ENCODE assay signal across 7 cellular contexts in the genomic region with DNA sequence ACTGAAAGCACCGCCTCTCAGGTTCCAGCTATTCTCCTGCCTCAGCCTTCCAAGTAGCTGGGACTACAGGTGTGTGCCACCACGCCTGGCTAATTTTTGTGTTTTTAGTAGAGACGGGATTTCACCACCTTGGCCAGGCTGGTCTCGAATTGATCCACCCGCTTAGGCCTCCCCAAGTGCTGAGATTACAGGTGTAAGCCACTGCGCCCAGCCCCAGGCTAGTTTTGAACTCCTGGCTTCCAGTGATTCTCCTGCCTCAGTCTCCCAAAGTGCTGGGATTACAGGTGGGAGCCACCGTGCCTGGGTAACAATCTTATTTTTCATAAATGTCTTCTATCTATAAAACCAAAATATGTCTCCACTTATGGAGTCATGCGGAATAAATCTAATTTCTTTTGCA.
DNase-seq lines count a peak whose midpoint lies in the region; ATAC-seq and TF ChIP-seq lines count a peak whose summit lies in the region.
"Not testable (repeated sequence)": the region's sequence is repeated elsewhere in the genome, so short reads cannot be mapped to it uniquely, and the experiment has no call there.

No MANE protein-coding gene starts in this region.

- intact Hi-C loops in IMR-90 (cut with micrococcal nuclease): loop anchor here (2.0 to 10.0 kb wide), 3 partner anchors 182 to 381 kb away; a partner anchor contains a TSS
- intact Hi-C loops in naive thymus-derived CD4-positive, alpha-beta T cell (cut with micrococcal nuclease): loop anchor here (1.0 to 10.0 kb wide), 7 partner anchors 53 to 919 kb away; a partner anchor contains a TSS

- peak overlapping the region; percentile 66 to 93 for H4K8ac ChIP-seq in IMR-90 (ENCODE audit: low read depth in 2 of 2, low read length in 2 of 2)

- not testable (repeated sequence) for H3K27me3 ChIP-seq in IMR-90 (ENCODE audit: control insufficient read depth, insufficient read depth, low read length); WERI-Rb-1 (ENCODE audit: insufficient read depth, low read depth, severe bottlenecking); endodermal cell (ENCODE audit: control insufficient read depth, insufficient read depth, low read length, poor library complexity, severe bottlenecking); naive thymus-derived CD4-positive, alpha-beta T cell (ENCODE audit: control insufficient read depth in 2 of 2, insufficient read depth in 2 of 2, low read length in 2 of 2); thoracic aorta (replicated peaks; ENCODE audit: insufficient read depth)

- ATAC-seq in IMR-90 (ENCODE audit: low read depth); naive thymus-derived CD4-positive, alpha-beta T cell; thoracic aorta (ENCODE audit: insufficient number of reproducible peaks, low FRiP score, low read depth): not testable (repeated sequence)

- H3K4me1 ChIP-seq in IMR-90 (ENCODE audit: control insufficient read depth, insufficient read depth, low read length): peaks cover 24% of the 10 kb centered on the region
- H3K4me1 ChIP-seq in endodermal cell (ENCODE audit: control insufficient read depth, insufficient read depth, low read length): not testable (repeated sequence)
- peaks cover 0 to 33% of the 10 kb centered on the region in 2 donors for H3K4me1 ChIP-seq in naive thymus-derived CD4-positive, alpha-beta T cell (ENCODE audit: control insufficient read depth in 2 of 2, insufficient read depth in 2 of 2, low read length in 2 of 2)
- H3K4me1 ChIP-seq in thoracic aorta (ENCODE audit: control insufficient read depth in 1 of 2, low read depth in 2 of 2): peaks cover 11 to 35% of the 10 kb centered on the region in 2 donors

- in situ Hi-C loops in IMR-90 (cut with MboI; ENCODE audit: low sequenced_read_pairs): loop anchor here (5.0 to 10.0 kb wide), 2 partner anchors 103 to 351 kb away; a partner anchor contains a TSS

- peak overlapping the region; percentile 94 for H3K18ac ChIP-seq in IMR-90 (ENCODE audit: low read depth, low read length)

- H3K4me3 Mint-ChIP-seq in activated T-cell treated with anti-CD3 and anti-CD28 coated beads, Interleukin-2, amount 50 U/mL, for 24 hours; endodermal cell: not testable (repeated sequence)
- peak overlapping the region; percentile 36 for H3K4me3 Mint-ChIP-seq in activated naive CD4-positive, alpha-beta T cell treated with anti-CD3 and anti-CD28 coated beads, Interleukin-2, amount 50 U/mL, for 24 hours
- peak overlapping the region in 8 of 10 donors; percentile 5 to 84 (median 54) for H3K4me3 Mint-ChIP-seq in naive thymus-derived CD4-positive, alpha-beta T cell

- dilution Hi-C loops in IMR-90 (cut with HindIII; ENCODE audit: low sequenced_read_pairs, unreplicated experiment): not testable (repeated sequence)

- not testable (repeated sequence) for H3K4me2 ChIP-seq in IMR-90 (ENCODE audit: low read depth, low read length)

- POLR2A ChIA-PET in IMR-90 (lab: Charles Lee; ENCODE audit: unreplicated experiment): not testable (repeated sequence)
- POLR2A ChIA-PET in naive thymus-derived CD4-positive, alpha-beta T cell (lab: Charles Lee): interaction anchor here (0.9 kb wide), 1 partner anchor 10 kb away, joined by 3 read pairs; no protein-coding TSS in a partner anchor

- H3K9me3 Mint-ChIP-seq in activated T-cell treated with anti-CD3 and anti-CD28 coated beads, Interleukin-2, amount 50 U/mL, for 24 hours; activated naive CD4-positive, alpha-beta T cell treated with anti-CD3 and anti-CD28 coated beads, Interleukin-2, amount 50 U/mL, for 24 hours; endodermal cell; naive thymus-derived CD4-positive, alpha-beta T cell: not testable (repeated sequence)

- not testable (repeated sequence) for TF ChIP-seq CTCF in IMR-90 (conservative IDR thresholded peaks at IDR 0.05; ENCODE audit: low read depth, low read length); WERI-Rb-1 (IDR thresholded peaks at IDR 0.05; ENCODE audit: low read depth, low read length); endodermal cell (conservative IDR thresholded peaks at IDR 0.05); thoracic aorta (IDR thresholded peaks at IDR 0.05)

- H3K9me3 ChIP-seq in IMR-90 (ENCODE audit: control insufficient read depth, insufficient read depth, low read length); WERI-Rb-1 (ENCODE audit: severe bottlenecking); endodermal cell (ENCODE audit: control insufficient read depth, low read length); naive thymus-derived CD4-positive, alpha-beta T cell (ENCODE audit: control insufficient read depth in 2 of 3, low read length in 3 of 3); thoracic aorta: not testable (repeated sequence)

- peak overlapping the region; percentile 98 for H2BK120ac ChIP-seq in IMR-90 (ENCODE audit: low read depth, low read length)

- H3K36me3 Mint-ChIP-seq in activated T-cell treated with anti-CD3 and anti-CD28 coated beads, Interleukin-2, amount 50 U/mL, for 24 hours (ENCODE audit: low read depth); activated naive CD4-positive, alpha-beta T cell treated with anti-CD3 and anti-CD28 coated beads, Interleukin-2, amount 50 U/mL, for 24 hours; endodermal cell (ENCODE audit: low read depth); naive thymus-derived CD4-positive, alpha-beta T cell: not testable (repeated sequence)

- peak overlapping the region; percentile 99 for H3K4ac ChIP-seq in IMR-90 (ENCODE audit: low read depth, low read length)

- H3K27me3 Mint-ChIP-seq in activated T-cell treated with anti-CD3 and anti-CD28 coated beads, Interleukin-2, amount 50 U/mL, for 24 hours; activated naive CD4-positive, alpha-beta T cell treated with anti-CD3 and anti-CD28 coated beads, Interleukin-2, amount 50 U/mL, for 24 hours; endodermal cell (ENCODE audit: insufficient read depth); naive thymus-derived CD4-positive, alpha-beta T cell: not testable (repeated sequence)

- H3K36me3 ChIP-seq in IMR-90 (ENCODE audit: control insufficient read depth, insufficient read depth, low read length); WERI-Rb-1; endodermal cell (ENCODE audit: control insufficient read depth, insufficient read depth, low read length); naive thymus-derived CD4-positive, alpha-beta T cell (ENCODE audit: control insufficient read depth in 2 of 3, insufficient read depth in 3 of 3, low read length in 3 of 3); thoracic aorta: not testable (repeated sequence)

- peak overlapping the region; percentile 99; the same call in 2 of the 3 replicates for H2BK15ac ChIP-seq in IMR-90 (ENCODE audit: low read depth, low read length)

- H3K27ac Mint-ChIP-seq in activated T-cell treated with anti-CD3 and anti-CD28 coated beads, Interleukin-2, amount 50 U/mL, for 24 hours: peak overlapping the region; percentile 65
- H3K27ac Mint-ChIP-seq in activated naive CD4-positive, alpha-beta T cell treated with anti-CD3 and anti-CD28 coated beads, Interleukin-2, amount 50 U/mL, for 24 hours; endodermal cell: not testable (repeated sequence)
- H3K27ac Mint-ChIP-seq in naive thymus-derived CD4-positive, alpha-beta T cell: peak overlapping the region; percentile 41 to 95 (median 89)

- peak overlapping the region; percentile 18 for H4K5ac ChIP-seq in IMR-90 (ENCODE audit: low read depth, low read length)

- peak overlapping the region; percentile 99 for H2AK5ac ChIP-seq in IMR-90 (ENCODE audit: low read depth, low read length)

- H3K4me3 ChIP-seq in IMR-90 (ENCODE audit: insufficient read depth, low read depth, low read length); WERI-Rb-1 (ENCODE audit: low read depth, low read length); endodermal cell (ENCODE audit: low read length); naive thymus-derived CD4-positive, alpha-beta T cell (ENCODE audit: low read length); thoracic aorta: not testable (repeated sequence)

- peak overlapping the region; percentile 79 for H3K14ac ChIP-seq in IMR-90 (replicated peaks; ENCODE audit: low read depth, low read length)

- peak overlapping the region; percentile 99 for H4K91ac ChIP-seq in IMR-90 (ENCODE audit: insufficient read depth, low read depth, low read length)

- H3K9me1 ChIP-seq in IMR-90 (ENCODE audit: insufficient read depth, low read length): peaks cover 32% of the 10 kb centered on the region

- H3K9ac ChIP-seq in IMR-90 (ENCODE audit: low read depth, low read length); endodermal cell (ENCODE audit: extremely low read depth, low read length, poor library complexity, severe bottlenecking): not testable (repeated sequence)

- H3K23ac ChIP-seq in IMR-90 (ENCODE audit: low read depth, low read length): peak overlapping the region; percentile 76; the same call in 1 of the 2 replicates

- peak overlapping the region; percentile 98 for H2BK20ac ChIP-seq in IMR-90 (ENCODE audit: low read depth, low read length)

- CTCF ChIA-PET in IMR-90 (lab: Yijun Ruan, JAX): interaction anchor here (0.7 kb wide), 1 partner anchor 57 kb away, joined by 3 read pairs; no protein-coding TSS in a partner anchor
- CTCF ChIA-PET in naive thymus-derived CD4-positive, alpha-beta T cell (lab: Charles Lee): not testable (repeated sequence)

- peak overlapping the region; percentile 96 for H2BK5ac ChIP-seq in IMR-90 (ENCODE audit: low read depth, low read length, poor library complexity, severe bottlenecking)

- BruUV-seq in IMR-90 (replicated peaks; lab: Mats Ljungman, UMichigan): not testable (repeated sequence)

- H3K79me1 ChIP-seq in IMR-90 (ENCODE audit: low read depth in 1 of 2, low read length in 2 of 2): peaks cover 6 to 45% of the 10 kb centered on the region in 2 experiments; a peak in 3 of 4 replicates

- H3K56ac ChIP-seq in IMR-90 (ENCODE audit: extremely low read depth, insufficient read depth, low read length): peak overlapping the region; percentile 70; the same call in 1 of the 2 replicates

- H4K20me1 ChIP-seq in IMR-90 (ENCODE audit: insufficient read depth, low read length): not testable (repeated sequence)

- H2AFZ ChIP-seq in IMR-90 (replicated peaks; ENCODE audit: low read length, poor library complexity): not testable (repeated sequence)

- DNase-seq in IMR-90; WERI-Rb-1; activated T-cell treated with anti-CD3 and anti-CD28 coated beads, Interleukin-2, amount 50 U/mL, for 24 hours; endodermal cell; naive thymus-derived CD4-positive, alpha-beta T cell; thoracic aorta (ENCODE audit: low spot score): not testable (repeated sequence)

- TF ChIP-seq POLR2A in IMR-90 (IDR thresholded peaks at IDR 0.05; ENCODE audit: low read depth, low read length): not testable (repeated sequence)

- H3K27ac ChIP-seq in IMR-90 (ENCODE audit: insufficient read depth, low read length) (peak overlapping the region; percentile 91), WERI-Rb-1 (peak overlapping the region; percentile 97), endodermal cell (ENCODE audit: low read depth, low read length) (peak overlapping the region; percentile 98), thoracic aorta (peak overlapping the region; percentile 84 to 98)
- not testable (repeated sequence) for H3K27ac ChIP-seq in naive thymus-derived CD4-positive, alpha-beta T cell (ENCODE audit: low read depth, low read length)

- 100% methylated on average over 2 of the region's 8 CpGs; no CpG with 5 or more reads in 1 of the 2 experiments for whole genome bisulfite sequencing in IMR-90 (ENCODE audit: extremely low coverage in 2 of 2, insufficient read length in 1 of 2), 2 experiments
- 95 to 96% methylated on average over 8 of the region's 8 CpGs for WGBS in endodermal cell (ENCODE audit: insufficient coverage in 1 of 2, insufficient read length in 1 of 2), 2 experiments

- not testable (repeated sequence) for TF ChIP-seq RAD21 in IMR-90 (IDR thresholded peaks at IDR 0.05; ENCODE audit: low read length)

- not testable (repeated sequence) for H2AK9ac ChIP-seq in IMR-90 (replicated peaks; ENCODE audit: low read depth, low read length, poor library complexity)

- H3K4me1 Mint-ChIP-seq in activated T-cell treated with anti-CD3 and anti-CD28 coated beads, Interleukin-2, amount 50 U/mL, for 24 hours (ENCODE audit: low read depth): peaks cover 47% of the 10 kb centered on the region
- H3K4me1 Mint-ChIP-seq in activated naive CD4-positive, alpha-beta T cell treated with anti-CD3 and anti-CD28 coated beads, Interleukin-2, amount 50 U/mL, for 24 hours: peaks cover 43% of the 10 kb centered on the region
- peaks cover 17% of the 10 kb centered on the region for H3K4me1 Mint-ChIP-seq in endodermal cell
- H3K4me1 Mint-ChIP-seq in naive thymus-derived CD4-positive, alpha-beta T cell: peaks cover 18 to 54% (median 44%) of the 10 kb centered on the region in 7 donors
